Comparison of ENCODE assay signal across 17 cellular contexts in the genomic region with DNA sequence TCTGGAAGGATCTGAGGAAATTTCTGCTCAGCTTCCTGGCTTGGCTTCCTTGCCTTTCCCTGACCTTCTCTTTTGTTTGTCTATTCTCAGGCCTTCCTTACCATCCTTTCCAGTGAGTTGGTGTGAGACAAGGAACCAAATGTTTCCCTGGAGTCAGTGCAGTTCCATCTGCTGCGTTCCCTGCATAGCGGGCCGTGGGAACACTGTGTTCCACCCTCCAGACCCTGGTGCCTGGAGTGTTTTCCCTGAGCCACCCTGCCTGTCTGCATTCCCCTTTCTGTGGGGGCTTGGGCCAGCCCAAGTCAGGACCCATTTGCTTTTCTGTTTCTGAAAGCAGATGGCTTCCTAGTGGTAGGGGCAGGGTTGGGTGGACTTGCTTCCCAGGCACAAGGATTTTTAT. TPM values are rescaled to one million over a fixed set of nuclear protein-coding genes. Genes with fewer than 3 reads are reported as not detected.
"Had no signal": no experiment of that assay in that cellular context is flagged by ENCODE, and none has a peak within 500 bp of the region (broad histone marks: within the 10 kb centered on the region; RNA-seq: fewer than 3 reads in every experiment).

No MANE protein-coding gene starts in this region.

- H3K36me3 ChIP-seq: cardiac muscle cell, neural progenitor cell, pancreas, sigmoid colon had no signal

- DNase-seq: activated CD4-positive, alpha-beta memory T cell treated with anti-CD3 and anti-CD28 coated beads, Interleukin-2, amount 10 ng/mL, durations not matched to agents 7 days and 5 days; activated CD4-positive, alpha-beta T cell treated with anti-CD3 and anti-CD28 coated beads for 36 hours; activated CD8-positive, alpha-beta memory T cell treated with anti-CD3 and anti-CD28 coated beads, Interleukin-2, amount 10 ng/mL, durations not matched to agents 7 days and 5 days; amniotic stem cell; foreskin fibroblast; pancreas; sigmoid colon; stimulated activated naive CD4-positive, alpha-beta T cell treated with Interleukin-2 at 50 U/mL for 16 hours had no signal

- H3K4me1 ChIP-seq: neural progenitor cell, pancreas, sigmoid colon had no signal

- H3K27ac ChIP-seq: cardiac muscle cell, hepatocyte, neural progenitor cell, pancreas, sigmoid colon had no signal

- H3K79me2 ChIP-seq: hepatocyte had no signal

- H3K27me3 ChIP-seq: cardiac muscle cell, dorsolateral prefrontal cortex, hepatocyte, neural progenitor cell, pancreas, sigmoid colon had no signal

- ATAC-seq: activated CD4-positive, alpha-beta T cell treated with anti-CD3 and anti-CD28 coated beads for 36 hours; activated CD8-positive, alpha-beta memory T cell treated with anti-CD3 and anti-CD28 coated beads, Interleukin-2, amount 10 ng/mL, durations not matched to agents 7 days and 5 days; left lobe of liver; pancreas had no signal

- H2AFZ ChIP-seq: hepatocyte, neural progenitor cell had no signal

- H3K4me3 ChIP-seq: cardiac muscle cell, dorsolateral prefrontal cortex, hepatocyte, neural progenitor cell, pancreas, sigmoid colon had no signal

- H3K9me3 ChIP-seq: pancreas had no signal

- H3K9ac ChIP-seq: neural progenitor cell had no signal

- H3K4me2 ChIP-seq: hepatocyte, neural progenitor cell had no signal

RNA-seq across cellular contexts. Expression of a gene that starts 13.9 kb away (rescaled TPM):
- total RNA-seq: activated CD4-positive, alpha-beta memory T cell treated with anti-CD3 and anti-CD28 coated beads, Interleukin-2, amount 10 ng/mL, durations not matched to agents 7 days and 5 days; activated CD4-positive, alpha-beta T cell treated with anti-CD3 and anti-CD28 coated beads for 36 hours; activated CD8-positive, alpha-beta memory T cell treated with anti-CD3 and anti-CD28 coated beads, Interleukin-2, amount 10 ng/mL, durations not matched to agents 7 days and 5 days; hepatocyte; left lobe of liver; lung microvascular endothelial cell; mesothelial cell of epicardium; pancreas; sigmoid colon; T-helper 2 cell treated with Interferon-gamma antibody and Interleukin-4, amounts not matched to agents 100 ng/mL and 5 ng/mL, for 36 hours had no signal
- polyA plus RNA-seq: cardiac muscle cell, hepatocyte, keratinocyte, sigmoid colon had no signal

RNA-seq across cellular contexts. Expression of a gene that starts 27.8 kb away (rescaled TPM):
- total RNA-seq: activated CD4-positive, alpha-beta T cell treated with anti-CD3 and anti-CD28 coated beads for 36 hours; activated CD8-positive, alpha-beta memory T cell treated with anti-CD3 and anti-CD28 coated beads, Interleukin-2, amount 10 ng/mL, durations not matched to agents 7 days and 5 days; lung microvascular endothelial cell; T-helper 2 cell treated with Interferon-gamma antibody and Interleukin-4, amounts not matched to agents 100 ng/mL and 5 ng/mL, for 36 hours had no signal
